ENCODE assay signal across 1 cellular context in the genomic region with DNA sequence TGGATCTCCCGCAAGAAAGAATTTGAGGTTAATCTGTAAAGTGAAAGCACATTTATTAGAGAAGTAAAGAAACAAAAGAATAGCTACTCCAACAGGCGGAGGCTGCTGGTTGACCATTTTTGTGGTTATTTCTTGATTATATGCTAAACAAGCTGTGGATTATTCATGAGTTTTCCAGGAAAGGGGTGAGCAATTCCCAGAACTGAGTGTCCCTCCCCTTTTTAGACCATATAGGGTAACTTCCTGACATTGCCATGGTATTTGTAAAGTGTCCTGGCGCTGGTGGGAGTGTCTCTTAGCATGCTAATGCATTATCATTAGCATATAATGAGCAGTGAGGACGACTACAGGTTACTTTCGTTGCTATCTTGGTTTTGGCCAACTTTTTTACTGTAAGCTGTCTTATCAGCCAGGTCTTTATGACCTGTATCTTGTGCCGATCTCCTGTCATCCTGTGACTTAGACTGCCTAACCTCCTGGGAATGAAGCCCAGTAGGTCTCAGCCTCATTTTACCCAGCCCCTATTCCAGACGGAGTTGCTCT.
TF ChIP-seq lines count a peak whose summit lies in the region.

No MANE protein-coding gene starts in this region.

TF ChIP-seq in H1, 55 proteins besides CTCF, POLR2A, EP300 and RAD21:
- TF ChIP-seq POLR2AphosphoS5 (IDR thresholded peaks at IDR 0.05; ENCODE audit: low read depth, low read length) = no peak
- TF ChIP-seq EZH2 (IDR thresholded peaks at IDR 0.05; ENCODE audit: low read depth, low read length, severe bottlenecking) = no peak
- TF ChIP-seq CREB1 (IDR thresholded peaks at IDR 0.05) = no peak
- TF ChIP-seq CTBP2 (IDR thresholded peaks at IDR 0.05; ENCODE audit: borderline replicate concordance, insufficient read depth, insufficient read length, low read length) = no peak
- TF ChIP-seq SP2 (IDR thresholded peaks at IDR 0.05; ENCODE audit: low read length) = no peak
- TF ChIP-seq SRF (IDR thresholded peaks at IDR 0.05; ENCODE audit: low read depth, low read length) = 0 out of 2 replicates have a peak, but pooled peaks have one; percentile 18
- TF ChIP-seq GABPA (IDR thresholded peaks at IDR 0.05; ENCODE audit: borderline replicate concordance, insufficient read depth, low read length) = no peak
TF ChIP-seq in H1: peak in this region for 1.
